In the genomic region with DNA sequence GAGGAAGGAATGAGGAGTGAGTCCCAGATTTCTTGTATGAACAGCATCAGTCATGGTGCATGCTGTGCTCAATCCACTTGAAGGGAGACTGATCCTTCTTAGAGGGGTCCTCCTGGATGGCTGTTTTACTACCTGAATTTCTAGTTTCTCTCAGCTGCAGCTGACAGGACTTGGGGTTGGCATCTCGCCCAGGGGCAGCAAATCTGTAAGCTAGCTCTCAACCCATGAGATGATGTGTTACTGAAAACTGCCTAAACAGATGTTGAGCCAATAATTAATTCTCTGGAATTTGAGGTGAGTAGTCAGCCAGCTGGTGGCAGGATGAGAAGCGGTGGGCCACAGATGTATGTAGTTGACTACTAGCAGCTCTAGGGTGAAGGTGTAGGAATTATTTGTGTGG, we compare ENCODE assay signal across 16 cellular contexts. TPM values are rescaled to one million over a fixed set of nuclear protein-coding genes. Genes with fewer than 3 reads are reported as not detected.
A peak's percentile ranks its signal among the peaks of the same experiment; 100 is the strongest.
DNase-seq lines count a peak whose midpoint lies in the region; ATAC-seq, FAIRE-seq and TF ChIP-seq lines count a peak whose summit lies in the region.
"Had no signal": no experiment of that assay in that cellular context is flagged by ENCODE, and none has a peak within 500 bp of the region (broad histone marks: within the 10 kb centered on the region; RNA-seq: fewer than 3 reads in every experiment).

No MANE protein-coding gene starts in this region.

- no peak overlapping the region for H3K27ac ChIP-seq in pancreas
- H3K27ac ChIP-seq: BLaER1 had no signal

- H3K27ac Mint-ChIP-seq in activated naive CD8-positive, alpha-beta T cell treated with anti-CD3 and anti-CD28 coated beads, Interleukin-2, amount 50 U/mL, for 24 hours: no peak overlapping the region

- peaks cover 35% of the 10 kb centered on the region for H3K36me3 Mint-ChIP-seq in activated naive CD8-positive, alpha-beta T cell treated with anti-CD3 and anti-CD28 coated beads, Interleukin-2, amount 50 U/mL, for 24 hours (ENCODE audit: low read depth)

- peak; percentile 71 for DNase-seq in DMS79 treated with DMSO at 0.1 percent for 48 hours (lab: John Stamatoyannopoulos, UW)
- DNase-seq in NCI-H1694 treated with DMSO at 0.1 percent for 48 hours (lab: John Stamatoyannopoulos, UW): peak; percentile 74
- DNase-seq in cardiac fibroblast (ENCODE audit: low read depth in 2 of 2): peak; percentile 33 to 36
- peak in 5 of 6 donors; percentile 18 to 69 (median 60) for DNase-seq in pancreas
- no peak for DNase-seq in activated naive CD8-positive, alpha-beta T cell treated with anti-CD3 and anti-CD28 coated beads, Interleukin-2, amount 50 U/mL, for 24 hours
- no peak for DNase-seq in GM10266 (ENCODE audit: extremely low spot score)
- DNase-seq: activated CD4-positive, alpha-beta T cell treated with anti-CD3 and anti-CD28 coated beads, Interleukin-2, amount 50 U/mL, for 4 hours; foreskin melanocyte; mammary epithelial cell; stimulated activated CD4-positive, alpha-beta T cell treated with anti-CD3 and anti-CD28 coated beads, Interleukin-2, amount 100 ng/mL, for 24 hours had no signal

- ATAC-seq in pancreas (peak; percentile 26 to 50 (median 36)), HG02840 (IDR thresholded peaks at IDR 0.05; ENCODE audit: low FRiP score, unreplicated experiment) (no peak), GM21381 (IDR thresholded peaks at IDR 0.05; ENCODE audit: unreplicated experiment) (no peak)
- no peak for ATAC-seq in activated naive CD8-positive, alpha-beta T cell treated with anti-CD3 and anti-CD28 coated beads, Interleukin-2, amount 50 U/mL, for 24 hours
- ATAC-seq: right cardiac atrium had no signal

- FAIRE-seq in pancreas (lab: Jason Lieb, UNC): no peak

- no peaks in the 10 kb centered on the region for H3K9me3 ChIP-seq in pancreas
- H3K9me3 ChIP-seq: HAP-1 had no signal

- H3K27me3 Mint-ChIP-seq in activated naive CD8-positive, alpha-beta T cell treated with anti-CD3 and anti-CD28 coated beads, Interleukin-2, amount 50 U/mL, for 24 hours: no peaks in the 10 kb centered on the region
- H3K27me3 Mint-ChIP-seq: central memory CD8-positive, alpha-beta T cell had no signal

- H3K4me3 Mint-ChIP-seq in activated naive CD8-positive, alpha-beta T cell treated with anti-CD3 and anti-CD28 coated beads, Interleukin-2, amount 50 U/mL, for 24 hours: no peak overlapping the region
- H3K4me3 Mint-ChIP-seq: central memory CD8-positive, alpha-beta T cell had no signal

- H3K4me1 ChIP-seq in pancreas: peaks cover 14 to 44% (median 23%) of the 10 kb centered on the region in 3 donors
- H3K4me1 ChIP-seq: BLaER1 had no signal

- intact Hi-C loops in pancreas (cut with DNase I): no loop called here

- TF ChIP-seq CTCF in cardiac fibroblast (IDR thresholded peaks at IDR 0.05; ENCODE audit: low read depth, low read length): no peak
- no peak for TF ChIP-seq CTCF in pancreas (IDR thresholded peaks at IDR 0.05)
- TF ChIP-seq CTCF in GM10266 (IDR thresholded peaks at IDR 0.05; ENCODE audit: control insufficient read depth, insufficient read depth, low read depth, missing control alignments): no peak

- 33% methylated on average over 2 of the region's 2 CpGs for WGBS in pancreas, 2 donors

- peaks cover 0 to 3% (median 0%) of the 10 kb centered on the region in 3 donors for H3K36me3 ChIP-seq in pancreas

- H3K4me3 ChIP-seq in cardiac fibroblast (replicated peaks in 1 of 2; ENCODE audit: low read depth in 2 of 2, low read length in 2 of 2): no peak overlapping the region
- H3K4me3 ChIP-seq in pancreas: no peak overlapping the region
- H3K4me3 ChIP-seq: BLaER1, HAP-1 had no signal

- peaks cover 4% of the 10 kb centered on the region for H3K9me3 Mint-ChIP-seq in activated naive CD8-positive, alpha-beta T cell treated with anti-CD3 and anti-CD28 coated beads, Interleukin-2, amount 50 U/mL, for 24 hours
- H3K9me3 Mint-ChIP-seq: central memory CD8-positive, alpha-beta T cell had no signal

- no peaks in the 10 kb centered on the region for H3K27me3 ChIP-seq in pancreas
- H3K27me3 ChIP-seq: BLaER1 had no signal

- peaks cover 49% of the 10 kb centered on the region for H3K4me1 Mint-ChIP-seq in activated naive CD8-positive, alpha-beta T cell treated with anti-CD3 and anti-CD28 coated beads, Interleukin-2, amount 50 U/mL, for 24 hours

RNA-seq across cellular contexts. Expression of a gene that starts 19.6 kb away (rescaled TPM):
- 10 to 100 TPM; 29.3 to 66.2 (median 34.3) TPM for total RNA-seq in pancreas
- polyA plus RNA-seq in pancreas: 1 to 10 TPM; 3.0 to 3.6 TPM

Comparison
In these comparisons a context has a peak if more than half of its experiments do, and no peak if none do; other contexts are left out.
1. DNase-seq: peak in DMS79 treated with DMSO at 0.1 percent for 48 hours (single experiment), NCI-H1694 treated with DMSO at 0.1 percent for 48 hours (single experiment), cardiac fibroblast (2 of 2) and pancreas (5 of 6); none in activated naive CD8-positive, alpha-beta T cell treated with anti-CD3 and anti-CD28 coated beads, Interleukin-2, amount 50 U/mL, for 24 hours (single experiment) and GM10266 (single experiment).
2. ATAC-seq: peak in pancreas (4 of 4); none in activated naive CD8-positive, alpha-beta T cell treated with anti-CD3 and anti-CD28 coated beads, Interleukin-2, amount 50 U/mL, for 24 hours (single experiment), HG02840 (single experiment) and GM21381 (single experiment).